17 cellular contexts compared by ENCODE assay signal in genomic region chr2:79437416-79438281, GRCh38.
DNase-seq lines count a peak whose midpoint lies in the region; ATAC-seq and TF ChIP-seq lines count a peak whose summit lies in the region.
"Had no signal": no experiment of that assay in that cellular context is flagged by ENCODE, and none has a peak within 500 bp of the region (broad histone marks: within the 10 kb centered on the region; RNA-seq: fewer than 3 reads in every experiment).

No MANE protein-coding gene starts in this region.

- peaks cover 13% of the 10 kb centered on the region for H3K4me1 Mint-ChIP-seq in neural crest cell
- no peaks in the 10 kb centered on the region for H3K4me1 Mint-ChIP-seq in activated CD4-positive, alpha-beta memory T cell treated with anti-CD3 and anti-CD28 coated beads for 36 hours (ENCODE audit: low read depth)
- H3K4me1 Mint-ChIP-seq: activated B cell treated with CpG ODN at 0.5 μM for 24 hours; activated naive CD8-positive, alpha-beta T cell treated with anti-CD3 and anti-CD28 coated beads, Interleukin-2, amount 10 ng/mL, durations not matched to agents 7 days and 5 days had no signal

- H3K9me3 ChIP-seq in duodenal mucosa (ENCODE audit: control insufficient read depth in 1 of 2, low read length in 2 of 2) = no peaks in the 10 kb centered on the region

- no peaks in the 10 kb centered on the region for H3K36me3 Mint-ChIP-seq in neural crest cell (ENCODE audit: low read depth)
- no peaks in the 10 kb centered on the region for H3K36me3 Mint-ChIP-seq in activated CD4-positive, alpha-beta memory T cell treated with anti-CD3 and anti-CD28 coated beads for 36 hours
- H3K36me3 Mint-ChIP-seq: activated naive CD8-positive, alpha-beta T cell treated with anti-CD3 and anti-CD28 coated beads, Interleukin-2, amount 10 ng/mL, durations not matched to agents 7 days and 5 days had no signal

- peaks cover 83% of the 10 kb centered on the region for H3K27me3 Mint-ChIP-seq in neural crest cell (ENCODE audit: low read depth)
- H3K27me3 Mint-ChIP-seq in activated CD4-positive, alpha-beta memory T cell treated with anti-CD3 and anti-CD28 coated beads for 36 hours = no peaks in the 10 kb centered on the region
- H3K27me3 Mint-ChIP-seq: activated B cell treated with CpG ODN at 0.5 μM for 24 hours; activated naive CD8-positive, alpha-beta T cell treated with anti-CD3 and anti-CD28 coated beads, Interleukin-2, amount 10 ng/mL, durations not matched to agents 7 days and 5 days had no signal

- DNase-seq in HT1080 (ENCODE audit: low read depth) (peak; percentile 29), NCI-H2227 treated with DMSO at 0.1 percent for 48 hours (lab: John Stamatoyannopoulos, UW) (peak; percentile 77), neural crest cell (ENCODE audit: low read depth, low spot score) (peak; percentile 8)
- no peak for DNase-seq in activated CD4-positive, alpha-beta memory T cell treated with anti-CD3 and anti-CD28 coated beads for 36 hours
- DNase-seq: activated B cell treated with CpG ODN at 0.5 μM for 24 hours; activated naive CD8-positive, alpha-beta T cell treated with anti-CD3 and anti-CD28 coated beads, Interleukin-2, amount 10 ng/mL, durations not matched to agents 7 days and 5 days; C1 segment of cervical spinal cord; IMR-90; NCI-H1436; occipital lobe had no signal

- intact Hi-C loops in activated CD4-positive, alpha-beta memory T cell treated with anti-CD3 and anti-CD28 coated beads for 36 hours (cut with micrococcal nuclease) = no loop called here

- no peaks in the 10 kb centered on the region for H3K27me3 ChIP-seq in duodenal mucosa (ENCODE audit: control insufficient read depth in 1 of 2, insufficient read depth in 2 of 2, low read length in 2 of 2)

- no peak for TF ChIP-seq CTCF in neural crest cell (conservative IDR thresholded peaks at IDR 0.05)

- no peak overlapping the region for H3K9ac ChIP-seq in duodenal mucosa (ENCODE audit: low read depth in 1 of 2, low read length in 2 of 2)

- ATAC-seq in GM21825 (IDR thresholded peaks at IDR 0.05; ENCODE audit: unreplicated experiment) = no peak
- ATAC-seq in HG03565 (IDR thresholded peaks at IDR 0.05; ENCODE audit: unreplicated experiment) = no peak
- no peak for ATAC-seq in GM19351 (IDR thresholded peaks at IDR 0.05; ENCODE audit: unreplicated experiment)
- ATAC-seq: SK-N-SH treated with all-trans-retinoic acid at 6 μM for 48 hours had no signal

- no peak overlapping the region for H3K27ac Mint-ChIP-seq in neural crest cell (ENCODE audit: unreplicated experiment)
- H3K27ac Mint-ChIP-seq in activated CD4-positive, alpha-beta memory T cell treated with anti-CD3 and anti-CD28 coated beads for 36 hours = no peak overlapping the region
- H3K27ac Mint-ChIP-seq: activated B cell treated with CpG ODN at 0.5 μM for 24 hours; activated naive CD8-positive, alpha-beta T cell treated with anti-CD3 and anti-CD28 coated beads, Interleukin-2, amount 10 ng/mL, durations not matched to agents 7 days and 5 days had no signal

- H3K9me3 Mint-ChIP-seq in neural crest cell = no peaks in the 10 kb centered on the region
- peaks cover 5% of the 10 kb centered on the region for H3K9me3 Mint-ChIP-seq in activated CD4-positive, alpha-beta memory T cell treated with anti-CD3 and anti-CD28 coated beads for 36 hours

- peak overlapping the region; percentile 22 for H3K4me3 Mint-ChIP-seq in neural crest cell
- H3K4me3 Mint-ChIP-seq in activated CD4-positive, alpha-beta memory T cell treated with anti-CD3 and anti-CD28 coated beads for 36 hours = no peak overlapping the region
- H3K4me3 Mint-ChIP-seq: activated B cell treated with CpG ODN at 0.5 μM for 24 hours; activated naive CD8-positive, alpha-beta T cell treated with anti-CD3 and anti-CD28 coated beads, Interleukin-2, amount 10 ng/mL, durations not matched to agents 7 days and 5 days had no signal

- H3K4me3 ChIP-seq in duodenal mucosa (ENCODE audit: low read depth in 1 of 2, low read length in 2 of 2) = peak overlapping the region; percentile 43 to 44
- H3K4me3 ChIP-seq: coronary artery, skin epidermis had no signal

- H3K4me1 ChIP-seq in duodenal mucosa (ENCODE audit: control insufficient read depth in 1 of 2, insufficient read depth in 2 of 2, low read length in 2 of 2) = peaks cover 4 to 5% of the 10 kb centered on the region in 2 donors

- CTCF ChIA-PET in activated CD4-positive, alpha-beta memory T cell treated with anti-CD3 and anti-CD28 coated beads for 36 hours (lab: Charles Lee) = no interaction called here

- H3K27ac ChIP-seq in duodenal mucosa (ENCODE audit: low read depth, low read length) = no peak overlapping the region
- H3K27ac ChIP-seq: coronary artery, skin epidermis had no signal

- POLR2A ChIA-PET in activated CD4-positive, alpha-beta memory T cell treated with anti-CD3 and anti-CD28 coated beads for 36 hours (lab: Charles Lee) = no interaction called here

- no peaks in the 10 kb centered on the region for H3K36me3 ChIP-seq in duodenal mucosa (ENCODE audit: control insufficient read depth in 1 of 2, insufficient read depth in 2 of 2, low read length in 2 of 2)
